8 cellular contexts compared by ENCODE assay signal in the genomic region with DNA sequence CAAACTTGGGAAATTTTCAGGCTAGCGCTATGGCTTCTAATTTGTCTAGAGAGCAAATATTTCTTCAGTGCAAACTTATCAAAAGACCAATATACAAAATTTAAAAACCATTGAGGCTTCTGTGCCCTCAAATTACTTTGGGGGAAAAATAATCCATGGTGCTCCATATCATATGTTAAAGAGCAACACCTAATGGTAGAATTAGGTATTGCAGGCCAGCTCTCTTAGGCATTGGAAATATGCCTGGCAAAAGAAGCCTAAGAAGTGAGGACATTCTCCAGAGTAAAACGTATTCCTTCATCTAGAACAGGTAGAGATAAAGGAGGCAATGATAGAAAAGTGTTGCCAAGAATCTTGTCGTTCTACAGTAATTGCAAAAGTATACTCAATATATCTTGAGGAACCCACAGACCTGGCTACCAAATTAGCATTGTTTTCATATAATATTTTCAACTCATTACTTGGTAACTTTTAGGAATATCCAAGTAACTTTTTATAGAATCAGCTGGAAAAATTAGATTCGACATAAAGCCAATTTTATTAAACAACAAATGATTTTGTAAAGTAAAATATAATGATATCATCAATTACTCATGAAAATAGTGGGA.
A peak's percentile ranks its signal among the peaks of the same experiment; 100 is the strongest.
DNase-seq lines count a peak whose midpoint lies in the region; ATAC-seq and TF ChIP-seq lines count a peak whose summit lies in the region.

No MANE protein-coding gene starts in this region.

- H3K4me3 ChIP-seq in SJCRH30, result no peak overlapping the region

- no peak overlapping the region for H3K4me3 Mint-ChIP-seq in immature natural killer cell

- peak; percentile 8 for DNase-seq in AG08396 (ENCODE audit: low spot score)
- DNase-seq in GM13976 (ENCODE audit: low spot score), result no peak
- peak; percentile 18 to 74 for DNase-seq in SJCRH30
- peak in 2 of 3 donors; percentile 1 to 3 for DNase-seq in immature natural killer cell
- DNase-seq in dedifferentiated amniotic fluid mesenchymal stem cell (ENCODE audit: extremely low spot score), result no peak
- no peak for DNase-seq in NCI-H2029 (lab: John Stamatoyannopoulos, UW)

- no peaks in the 10 kb centered on the region for H3K27me3 ChIP-seq in SJCRH30

- no peaks in the 10 kb centered on the region for H3K9me3 ChIP-seq in SJCRH30 (replicated peaks)

- H3K4me1 Mint-ChIP-seq in immature natural killer cell, result no peaks in the 10 kb centered on the region

- ATAC-seq in HG03521 (IDR thresholded peaks at IDR 0.05; ENCODE audit: unreplicated experiment) (no peak), HG02870 (IDR thresholded peaks at IDR 0.05; ENCODE audit: unreplicated experiment) (no peak)

- H3K27ac Mint-ChIP-seq in immature natural killer cell, result no peak overlapping the region

- peak; percentile 15 for TF ChIP-seq CTCF in GM13976 (IDR thresholded peaks at IDR 0.05; ENCODE audit: borderline replicate concordance, control extremely low read depth, extremely low read depth, insufficient read depth, missing control alignments)

- no peaks in the 10 kb centered on the region for H3K36me3 Mint-ChIP-seq in immature natural killer cell

- in situ Hi-C loops in GM13976 (cut with MboI; ENCODE audit: low sequenced_read_pairs, unreplicated experiment), result no loop called here

- H3K27me3 Mint-ChIP-seq in immature natural killer cell (ENCODE audit: low read depth in 3 of 3), result peaks cover 0 to 10% (median 0%) of the 10 kb centered on the region in 3 donors

- H3K27ac ChIP-seq in SJCRH30, result no peak overlapping the region

- peaks cover 0 to 2% (median 0%) of the 10 kb centered on the region in 6 donors for H3K9me3 Mint-ChIP-seq in immature natural killer cell

- no peaks in the 10 kb centered on the region for H3K4me1 ChIP-seq in SJCRH30

- H3K36me3 ChIP-seq in SJCRH30, result no peaks in the 10 kb centered on the region; the same call in 1 of the 2 replicates

Comparison
In these comparisons a context has a peak if more than half of its experiments do, and no peak if none do; other contexts are left out.
1. DNase-seq: peak in AG08396 (single experiment), SJCRH30 (2 of 2) and immature natural killer cell (2 of 3); none in GM13976 (single experiment), dedifferentiated amniotic fluid mesenchymal stem cell (single experiment) and NCI-H2029 (single experiment).